8 cellular contexts compared by ENCODE assay signal in the genomic region with DNA sequence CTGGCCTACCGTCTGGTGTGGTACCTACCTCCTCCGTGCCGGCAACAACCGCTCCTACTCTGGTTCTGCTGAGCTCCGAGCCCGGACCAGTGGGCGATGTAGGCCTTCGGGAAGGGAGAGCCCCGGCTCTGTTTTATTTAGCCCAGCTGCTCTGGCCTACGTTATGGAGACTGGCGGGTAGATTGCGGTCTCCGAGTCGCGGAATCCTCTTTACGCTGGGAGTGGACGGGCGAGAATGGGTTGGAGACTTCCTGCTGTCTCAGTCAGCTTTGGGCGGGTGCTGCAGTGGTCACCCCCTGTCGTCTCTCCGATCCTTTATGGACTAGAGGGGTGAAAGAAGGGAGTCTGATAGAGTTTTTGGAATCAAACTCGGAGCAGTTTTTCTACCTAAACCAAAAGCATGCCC. TPM values are rescaled to one million over a fixed set of nuclear protein-coding genes. Genes with fewer than 3 reads are reported as not detected.
DNase-seq lines count a peak whose midpoint lies in the region; ATAC-seq and TF ChIP-seq lines count a peak whose summit lies in the region.

No MANE protein-coding gene starts in this region.

- H3K4me3 ChIP-seq in breast epithelium (peak overlapping the region; percentile 81 to 95 (median 94)), lower lobe of right lung (peak overlapping the region; percentile 87), upper lobe of right lung (peak overlapping the region; percentile 82)

- DNase-seq in breast epithelium (ENCODE audit: low spot score in 2 of 2) (no peak), lower lobe of right lung (no peak), upper lobe of right lung (no peak), HT-29 (ENCODE audit: low spot score) (no peak)
- no peak for DNase-seq in activated CD8-positive, alpha-beta memory T cell treated with anti-CD3 and anti-CD28 coated beads, Interleukin-2, amount 50 U/mL, for 4 hours

- intact Hi-C loops in breast epithelium (cut with DNase I; ENCODE audit: low total_unique reads) (loop anchor here (10.0 kb wide), 1 partner anchor 130 kb away; no protein-coding TSS in a partner anchor), lower lobe of right lung (cut with DNase I) (loop anchor here (10.0 kb wide), 1 partner anchor 130 kb away; no protein-coding TSS in a partner anchor), upper lobe of right lung (cut with DNase I) (loop anchor here (10.0 kb wide), 1 partner anchor 130 kb away; no protein-coding TSS in a partner anchor)

- H3K27me3 ChIP-seq in breast epithelium (no peaks in the 10 kb centered on the region), lower lobe of right lung (ENCODE audit: low read depth) (no peaks in the 10 kb centered on the region), upper lobe of right lung (no peaks in the 10 kb centered on the region)

- ATAC-seq in GM18498 (IDR thresholded peaks at IDR 0.05; ENCODE audit: unreplicated experiment) (peak; percentile 41), GM21786 (IDR thresholded peaks at IDR 0.05; ENCODE audit: unreplicated experiment) (peak; percentile 31), lower lobe of right lung (peak; percentile 60 to 64), upper lobe of right lung (peak; percentile 59)

- H3K4me1 ChIP-seq in breast epithelium = peaks cover 0 to 4% of the 10 kb centered on the region in 2 donors
- peaks cover 41% of the 10 kb centered on the region for H3K4me1 ChIP-seq in lower lobe of right lung
- H3K4me1 ChIP-seq in upper lobe of right lung = peaks cover 33% of the 10 kb centered on the region

- H3K36me3 ChIP-seq in KOPT-K1 (ENCODE audit: insufficient read depth, low read length) (peaks cover 22% of the 10 kb centered on the region), breast epithelium (no peaks in the 10 kb centered on the region), lower lobe of right lung (peaks cover 7% of the 10 kb centered on the region), upper lobe of right lung (peaks cover 9% of the 10 kb centered on the region)

- H3K27ac ChIP-seq in KOPT-K1 (ENCODE audit: low read depth, low read length, poor library complexity, severe bottlenecking) (peak overlapping the region; percentile 96), breast epithelium (peak overlapping the region; percentile 95 to 98), lower lobe of right lung (peak overlapping the region; percentile 96), upper lobe of right lung (peak overlapping the region; percentile 95)

- no peak for TF ChIP-seq CTCF in breast epithelium (IDR thresholded peaks at IDR 0.05)
- TF ChIP-seq CTCF in lower lobe of right lung (IDR thresholded peaks at IDR 0.05) = no peak
- no peak for TF ChIP-seq CTCF in upper lobe of right lung (IDR thresholded peaks at IDR 0.05)

- H3K9me3 ChIP-seq in KOPT-K1 (ENCODE audit: insufficient read depth, low read length, poor library complexity, severe bottlenecking) (no peaks in the 10 kb centered on the region), breast epithelium (no peaks in the 10 kb centered on the region), lower lobe of right lung (no peaks in the 10 kb centered on the region), upper lobe of right lung (no peaks in the 10 kb centered on the region)

- no peak for TF ChIP-seq POLR2A in breast epithelium (IDR thresholded peaks at IDR 0.05)

RNA-seq across cellular contexts. Expression of a gene that starts 0.4 kb away (rescaled TPM):
- total RNA-seq in breast epithelium = 10 to 100 TPM; 27.5 to 49.3 (median 30.4) TPM
- total RNA-seq in lower lobe of right lung = 20.9 TPM
- total RNA-seq in upper lobe of right lung = 22.8 TPM
- 13.1 and 14.3 TPM in 2 replicates for total RNA-seq in HT-29 (2014; rRNA removed; shearing (Covaris generic))

RNA-seq across cellular contexts. Expression of a gene that starts 58.7 kb away (rescaled TPM):
- total RNA-seq in breast epithelium (10 to 100 TPM in 2 of 3 donors, not detected in 1; 13.6 to 36.4 TPM), lower lobe of right lung (not detected), upper lobe of right lung (not detected)
- not detected in 2 replicates for total RNA-seq in HT-29 (2014; rRNA removed; shearing (Covaris generic))
